Comparison of ENCODE assay signal across 19 cellular contexts in genomic region chr18:44733754-44734465, GRCh38. TPM values are rescaled to one million over a fixed set of nuclear protein-coding genes. Genes with fewer than 3 reads are reported as not detected.
DNase-seq lines count a peak whose midpoint lies in the region; ATAC-seq and TF ChIP-seq lines count a peak whose summit lies in the region.
"Had no signal": no experiment of that assay in that cellular context is flagged by ENCODE, and none has a peak within 500 bp of the region (broad histone marks: within the 10 kb centered on the region; RNA-seq: fewer than 3 reads in every experiment).

No MANE protein-coding gene starts in this region.

- H3K9me3 Mint-ChIP-seq in HFFc6 (no peaks in the 10 kb centered on the region; the same call in 1 of the 2 replicates), activated B cell treated with CpG ODN at 0.5 μM for 24 hours (no peaks in the 10 kb centered on the region)
- H3K9me3 Mint-ChIP-seq: activated T-helper 2 cell treated with anti-CD3 and anti-CD28 coated beads, Interferon-gamma antibody, Interleukin-2, Interleukin-4, amounts not matched to agents 10 μg/mL and 5 μg/mL and 100 μg/mL, durations not matched to agents 14 hours and 24 hours and 36 hours; dendritic cell treated with granulocyte-macrophage colony-stimulating factor and Interleukin-4, amounts not matched to agents 40 ng/mL and 50 ng/mL, for 4 days; GM23338 had no signal

- H3K36me3 Mint-ChIP-seq in HFFc6 (ENCODE audit: low read depth), result no peaks in the 10 kb centered on the region
- peaks cover 34% of the 10 kb centered on the region for H3K36me3 Mint-ChIP-seq in activated B cell treated with CpG ODN at 0.5 μM for 24 hours (ENCODE audit: low read depth)

- H3K27me3 Mint-ChIP-seq in HFFc6 (ENCODE audit: insufficient read depth), result peaks cover 4% of the 10 kb centered on the region; the same call in 1 of the 2 replicates
- H3K27me3 Mint-ChIP-seq in activated B cell treated with CpG ODN at 0.5 μM for 24 hours, result no peaks in the 10 kb centered on the region

- H3K36me3 ChIP-seq in gastrocnemius medialis (no peaks in the 10 kb centered on the region), mucosa of descending colon (ENCODE audit: low read depth) (no peaks in the 10 kb centered on the region)
- H3K36me3 ChIP-seq: ascending aorta, esophagus squamous epithelium, neutrophil had no signal

- CTCF ChIA-PET in activated B cell treated with CpG ODN at 0.5 μM for 24 hours (lab: Charles Lee), result no interaction called here

- H3K4me1 ChIP-seq in gastrocnemius medialis (peaks cover 55 to 61% of the 10 kb centered on the region in 2 donors), mucosa of descending colon (ENCODE audit: low read depth) (peaks cover 19% of the 10 kb centered on the region)

- no peak for TF ChIP-seq POLR2A in gastrocnemius medialis (IDR thresholded peaks at IDR 0.05)

- no peak for ATAC-seq in activated B cell treated with CpG ODN at 0.5 μM for 24 hours (ENCODE audit: low read depth)
- ATAC-seq in gastrocnemius medialis, result no peak
- no peak for ATAC-seq in HG03520 (IDR thresholded peaks at IDR 0.05; ENCODE audit: unreplicated experiment)
- no peak for ATAC-seq in mucosa of descending colon
- ATAC-seq in GM21423 (IDR thresholded peaks at IDR 0.05; ENCODE audit: unreplicated experiment), result no peak
- ATAC-seq: GM23338, HepG2, Right ventricle myocardium inferior had no signal

- DNase-seq in HFFc6 (no peak), activated B cell treated with CpG ODN at 0.5 μM for 24 hours (no peak), foreskin melanocyte (peak; percentile 45), gastrocnemius medialis (no peak), mucosa of descending colon (no peak), posterior cingulate gyrus (no peak)
- DNase-seq: esophagus squamous epithelium; left ventricle myocardium superior; NCI-H2171; stimulated activated naive CD4-positive, alpha-beta T cell had no signal

- intact Hi-C loops in activated B cell treated with CpG ODN at 0.5 μM for 24 hours (cut with micrococcal nuclease) (loop anchor here (5.0 kb wide), 1 partner anchor 108 kb away; no protein-coding TSS in a partner anchor), gastrocnemius medialis (cut with DNase I; ENCODE audit: low total_unique reads) (loop anchor here (2.0 kb wide), 1 partner anchor 51 kb away; no protein-coding TSS in a partner anchor), mucosa of descending colon (cut with DNase I, micrococcal nuclease) (no loop called here), posterior cingulate gyrus (cut with DNase I) (no loop called here)

- in situ Hi-C loops in gastrocnemius medialis (cut with MboI; ENCODE audit: low sequenced_read_pairs in 4 of 4), result no loop called here

- H3K4me1 Mint-ChIP-seq in HFFc6 (ENCODE audit: low read depth), result peaks cover 51% of the 10 kb centered on the region
- peaks cover 89% of the 10 kb centered on the region for H3K4me1 Mint-ChIP-seq in activated B cell treated with CpG ODN at 0.5 μM for 24 hours

- POLR2A ChIA-PET in activated B cell treated with CpG ODN at 0.5 μM for 24 hours (lab: Charles Lee), result interaction anchor here (0.5 to 1.9 kb wide), 6 partner anchors 13 to 53 kb away, joined by 3 to 8 read pairs (median 5); partner anchors contain the start of gene SETBP1

- H3K27ac Mint-ChIP-seq in HFFc6 (peak overlapping the region; percentile 67; the same call in 1 of the 2 replicates), activated B cell treated with CpG ODN at 0.5 μM for 24 hours (peak overlapping the region; percentile 64)
- H3K27ac Mint-ChIP-seq: dendritic cell treated with granulocyte-macrophage colony-stimulating factor and Interleukin-4, amounts not matched to agents 40 ng/mL and 50 ng/mL, for 4 days; GM23338 had no signal

- H3K27me3 ChIP-seq in gastrocnemius medialis, result no peaks in the 10 kb centered on the region
- H3K27me3 ChIP-seq: ascending aorta, esophagus squamous epithelium had no signal

- H3K4me3 ChIP-seq in gastrocnemius medialis, result no peak overlapping the region
- no peak overlapping the region for H3K4me3 ChIP-seq in mucosa of descending colon
- H3K4me3 ChIP-seq: ascending aorta, esophagus squamous epithelium, GM23338 had no signal

- H3K9me3 ChIP-seq in gastrocnemius medialis, result no peaks in the 10 kb centered on the region
- H3K9me3 ChIP-seq in mucosa of descending colon, result no peaks in the 10 kb centered on the region
- H3K9me3 ChIP-seq: ascending aorta, esophagus squamous epithelium, neutrophil had no signal

- TF ChIP-seq CTCF in HFFc6 (IDR thresholded peaks at IDR 0.05) (no peak), activated B cell treated with CpG ODN at 0.5 μM for 24 hours (IDR thresholded peaks at IDR 0.05) (no peak), gastrocnemius medialis (IDR thresholded peaks at IDR 0.05 in 4 of 5, conservative IDR thresholded peaks at IDR 0.05 in 1 of 5) (no peak), mucosa of descending colon (IDR thresholded peaks at IDR 0.05) (no peak)

- peak overlapping the region; percentile 54 to 77 (median 72) for H3K27ac ChIP-seq in gastrocnemius medialis
- H3K27ac ChIP-seq: ascending aorta, neutrophil had no signal

- no peak overlapping the region for H3K4me3 Mint-ChIP-seq in HFFc6
- no peak overlapping the region for H3K4me3 Mint-ChIP-seq in activated B cell treated with CpG ODN at 0.5 μM for 24 hours
- H3K4me3 Mint-ChIP-seq: dendritic cell treated with granulocyte-macrophage colony-stimulating factor and Interleukin-4, amounts not matched to agents 40 ng/mL and 50 ng/mL, for 4 days; GM23338 had no signal

RNA-seq across cellular contexts. Expression of gene SETBP1, which starts 53.2 kb away (rescaled TPM):
- total RNA-seq in HFFc6 (2021; fragmentation: NEBNext Ultra II Directional; extraction: Animal tissue kit (Norgen Biotek cat#: 25700)), result under 1 TPM; 0.03 to 0.40 (median 0.09) TPM
- 65.5 and 72.8 TPM in 2 replicates for total RNA-seq in activated B cell treated with CpG ODN at 0.5 μM for 24 hours
- 10 to 100 TPM in 3 of 4 donors, 1 to 10 TPM in 1; 9.2 to 20.0 (median 15.3) TPM for total RNA-seq in gastrocnemius medialis
- total RNA-seq in mucosa of descending colon, result 10 to 100 TPM; 15.0 to 97.2 (median 17.8) TPM

Comparison
In these comparisons a context has a peak if more than half of its experiments do, and no peak if none do; other contexts are left out.
1. RNA of gene SETBP1, which starts 53.2 kb away (total RNA-seq): 65.5 to 72.8 TPM in activated B cell treated with CpG ODN at 0.5 μM for 24 hours, 15.0 to 97.2 TPM in mucosa of descending colon and 9.2 to 20.0 TPM in gastrocnemius medialis; 0.03 to 0.40 TPM in HFFc6; every median in the first group is over 4 times any median in the second.
2. intact Hi-C loops: an anchor here in activated B cell treated with CpG ODN at 0.5 μM for 24 hours (5.0 kb wide) and gastrocnemius medialis (2.0 kb wide); none called in mucosa of descending colon and posterior cingulate gyrus.